In genomic region chr3:38552364-38552763, GRCh38 we compare ENCODE assay signal across 21 cellular contexts.
"Had no signal": no experiment of that assay in that cellular context is flagged by ENCODE, and none has a peak within 500 bp of the region (broad histone marks: within the 10 kb centered on the region; RNA-seq: fewer than 3 reads in every experiment).

No MANE protein-coding gene starts in this region.

- H3K4me1 ChIP-seq: lower lobe of right lung, sigmoid colon, testis, tibial artery had no signal

- H3K4me3 ChIP-seq: lower lobe of right lung, ovary, sigmoid colon, testis, tibial artery had no signal

- H3K36me3 ChIP-seq: lower lobe of right lung, ovary, sigmoid colon, tibial artery had no signal

- H3K9me3 ChIP-seq: lower lobe of right lung, ovary, testis, tibial artery had no signal

- H3K27ac ChIP-seq: lower lobe of right lung, ovary, sigmoid colon, testis, tibial artery had no signal

- H3K4me3 Mint-ChIP-seq: dendritic cell treated with granulocyte-macrophage colony-stimulating factor and Interleukin-4, amounts not matched to agents 40 ng/mL and 50 ng/mL, for 4 days; immature natural killer cell; naive B cell; nephron progenitor cell; stimulated activated effector memory CD8-positive, alpha-beta T cell treated with anti-CD3 and anti-CD28 coated beads, Interleukin-12 subunit alpha, Interleukin-12 subunit beta, amount 100 ng/mL, for 72 hours; type B pancreatic cell had no signal

- H3K27ac Mint-ChIP-seq: dendritic cell treated with granulocyte-macrophage colony-stimulating factor and Interleukin-4, amounts not matched to agents 40 ng/mL and 50 ng/mL, for 4 days; immature natural killer cell; naive B cell; nephron progenitor cell; stimulated activated effector memory CD8-positive, alpha-beta T cell treated with anti-CD3 and anti-CD28 coated beads, Interleukin-12 subunit alpha, Interleukin-12 subunit beta, amount 100 ng/mL, for 72 hours; type B pancreatic cell had no signal

- H3K36me3 Mint-ChIP-seq: immature natural killer cell; stimulated activated effector memory CD8-positive, alpha-beta T cell treated with anti-CD3 and anti-CD28 coated beads, Interleukin-12 subunit alpha, Interleukin-12 subunit beta, amount 100 ng/mL, for 72 hours; type B pancreatic cell had no signal

- H3K4me1 Mint-ChIP-seq: immature natural killer cell; naive B cell; nephron progenitor cell; stimulated activated effector memory CD8-positive, alpha-beta T cell treated with anti-CD3 and anti-CD28 coated beads, Interleukin-12 subunit alpha, Interleukin-12 subunit beta, amount 100 ng/mL, for 72 hours had no signal

- DNase-seq: central memory CD4-positive, alpha-beta T cell; effector memory CD4-positive, alpha-beta T cell; erythroblast; hypothalamus; immature natural killer cell; left ventricle myocardium superior; lower lobe of right lung; naive B cell; nephron progenitor cell; nucleus accumbens; ovary; retina; sigmoid colon; stimulated activated CD4-positive, alpha-beta T cell treated with anti-CD3 and anti-CD28 coated beads, Interleukin-4, amount 100 ng/mL, for 24 hours; stimulated activated naive CD4-positive, alpha-beta T cell treated with Interleukin-2 at 50 U/mL for 16 hours; substantia nigra; testis; tibial artery had no signal

- H3K9me3 Mint-ChIP-seq: dendritic cell treated with granulocyte-macrophage colony-stimulating factor and Interleukin-4, amounts not matched to agents 40 ng/mL and 50 ng/mL, for 4 days; stimulated activated effector memory CD8-positive, alpha-beta T cell treated with anti-CD3 and anti-CD28 coated beads, Interleukin-12 subunit alpha, Interleukin-12 subunit beta, amount 100 ng/mL, for 72 hours; type B pancreatic cell had no signal

- ATAC-seq: left ventricle myocardium superior; lower lobe of right lung; stimulated activated effector memory CD8-positive, alpha-beta T cell treated with anti-CD3 and anti-CD28 coated beads, Interleukin-12 subunit alpha, Interleukin-12 subunit beta, amount 100 ng/mL, for 72 hours had no signal

- H3K27me3 ChIP-seq: ovary, sigmoid colon, testis, tibial artery had no signal
